In the genomic region with DNA sequence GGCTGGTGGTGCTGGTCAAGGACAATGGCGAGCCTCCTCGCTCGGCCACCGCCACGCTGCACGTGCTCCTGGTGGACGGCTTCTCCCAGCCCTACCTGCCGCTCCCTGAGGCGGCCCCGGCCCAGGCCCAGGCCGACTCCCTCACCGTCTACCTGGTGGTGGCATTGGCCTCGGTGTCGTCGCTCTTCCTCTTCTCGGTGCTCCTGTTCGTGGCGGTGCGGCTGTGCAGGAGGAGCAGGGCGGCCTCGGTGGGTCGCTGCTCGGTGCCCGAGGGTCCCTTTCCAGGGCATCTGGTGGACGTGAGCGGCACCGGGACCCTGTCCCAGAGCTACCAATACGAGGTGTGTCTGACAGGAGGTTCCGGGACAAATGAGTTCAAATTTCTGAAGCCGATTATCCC, we compare ENCODE assay signal across 1 cellular context. TPM values are rescaled to one million over a fixed set of nuclear protein-coding genes. Genes with fewer than 3 reads are reported as not detected.
"Had no signal": no experiment of that assay in that cellular context is flagged by ENCODE, and none has a peak within 500 bp of the region (broad histone marks: within the 10 kb centered on the region; RNA-seq: fewer than 3 reads in every experiment).

No MANE protein-coding gene starts in this region.

RNA-seq across cellular contexts. Expression of gene PCDHB14, which starts 2.3 kb away (rescaled TPM):
- total RNA-seq: mononuclear cell had no signal

RNA-seq across cellular contexts. Expression of gene PCDHB13, which starts 11.7 kb away (rescaled TPM):
- total RNA-seq: mononuclear cell had no signal

RNA-seq across cellular contexts. Expression of gene PCDHB12, which starts 16.9 kb away (rescaled TPM):
- total RNA-seq: mononuclear cell had no signal

RNA-seq across cellular contexts. Expression of gene PCDHB15, which starts 19.8 kb away (rescaled TPM):
- total RNA-seq: mononuclear cell had no signal

RNA-seq across cellular contexts. Expression of gene PCDHB11, which starts 26.0 kb away (rescaled TPM):
- total RNA-seq: mononuclear cell had no signal
